1 cellular context compared by ENCODE assay signal in the genomic region with DNA sequence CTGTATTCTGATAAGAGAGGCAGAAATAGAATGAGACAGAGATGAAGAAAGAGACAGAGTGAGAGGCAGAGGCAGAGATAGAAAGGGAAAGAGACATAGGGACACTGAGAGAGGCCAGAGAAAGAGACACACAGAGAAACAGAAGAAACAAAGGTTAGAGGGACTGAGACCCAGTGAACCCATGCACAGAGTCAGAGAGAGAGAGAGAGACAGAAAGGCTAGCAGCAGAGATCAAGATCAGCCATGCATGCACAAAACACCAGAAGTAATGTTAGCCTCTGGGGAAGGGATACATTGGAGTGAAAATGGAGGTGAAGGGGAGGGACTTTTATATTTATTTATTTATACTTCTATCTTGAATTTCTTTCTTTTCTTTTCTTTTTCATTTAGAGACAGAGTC.
TF ChIP-seq lines count a peak whose summit lies in the region.

No MANE protein-coding gene starts in this region.

TF ChIP-seq in HepG2, 621 proteins besides CTCF, POLR2A, EP300 and RAD21:
- TF ChIP-seq, protein P1, sequence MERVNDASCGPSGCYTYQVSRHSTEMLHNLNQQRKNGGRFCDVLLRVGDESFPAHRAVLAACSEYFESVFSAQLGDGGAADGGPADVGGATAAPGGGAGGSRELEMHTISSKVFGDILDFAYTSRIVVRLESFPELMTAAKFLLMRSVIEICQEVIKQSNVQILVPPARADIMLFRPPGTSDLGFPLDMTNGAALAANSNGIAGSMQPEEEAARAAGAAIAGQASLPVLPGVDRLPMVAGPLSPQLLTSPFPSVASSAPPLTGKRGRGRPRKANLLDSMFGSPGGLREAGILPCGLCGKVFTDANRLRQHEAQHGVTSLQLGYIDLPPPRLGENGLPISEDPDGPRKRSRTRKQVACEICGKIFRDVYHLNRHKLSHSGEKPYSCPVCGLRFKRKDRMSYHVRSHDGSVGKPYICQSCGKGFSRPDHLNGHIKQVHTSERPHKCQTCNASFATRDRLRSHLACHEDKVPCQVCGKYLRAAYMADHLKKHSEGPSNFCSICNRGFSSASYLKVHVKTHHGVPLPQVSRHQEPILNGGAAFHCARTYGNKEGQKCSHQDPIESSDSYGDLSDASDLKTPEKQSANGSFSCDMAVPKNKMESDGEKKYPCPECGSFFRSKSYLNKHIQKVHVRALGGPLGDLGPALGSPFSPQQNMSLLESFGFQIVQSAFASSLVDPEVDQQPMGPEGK (CRISPR knock-in tag; IDR thresholded peaks at IDR 0.05): no peak
- TF ChIP-seq AHR (CRISPR knock-in tag; IDR thresholded peaks at IDR 0.05) (no peak), HNRNPK (IDR thresholded peaks at IDR 0.05; ENCODE audit: low read depth, low read length, poor library complexity, severe bottlenecking) (no peak), ZNF160 (CRISPR knock-in tag; IDR thresholded peaks at IDR 0.05) (no peak), EEA1 (CRISPR knock-in tag; IDR thresholded peaks at IDR 0.05; ENCODE audit: borderline replicate concordance) (no peak), NFYC (CRISPR knock-in tag; IDR thresholded peaks at IDR 0.05) (no peak), ZNF292 (CRISPR knock-in tag; IDR thresholded peaks at IDR 0.05; ENCODE audit: borderline replicate concordance, low read depth) (no peak), ZSCAN25 (CRISPR knock-in tag; IDR thresholded peaks at IDR 0.05) (no peak), SP5 (CRISPR knock-in tag; IDR thresholded peaks at IDR 0.05; ENCODE audit: borderline replicate concordance, low read depth) (no peak), SRSF1 (optimal IDR thresholded peaks at IDR 0.05; ENCODE audit: low read depth, low read length) (no peak), RBFOX2 (IDR thresholded peaks at IDR 0.05; ENCODE audit: low read depth, low read length) (no peak), ZNF660 (CRISPR knock-in tag; IDR thresholded peaks at IDR 0.05; ENCODE audit: borderline replicate concordance, low read depth) (no peak), ZNF530 (CRISPR knock-in tag; IDR thresholded peaks at IDR 0.05; ENCODE audit: low read depth) (no peak), XRCC5 (optimal IDR thresholded peaks at IDR 0.05; ENCODE audit: low read length) (no peak), ZMAT3 (CRISPR knock-in tag; conservative IDR thresholded peaks at IDR 0.05) (no peak), ZNF556 (CRISPR knock-in tag; IDR thresholded peaks at IDR 0.05; ENCODE audit: borderline replicate concordance) (no peak), TEAD3 (CRISPR knock-in tag; optimal IDR thresholded peaks at IDR 0.05; ENCODE audit: borderline replicate concordance) (no peak), DNMT3B (CRISPR knock-in tag; conservative IDR thresholded peaks at IDR 0.05) (no peak), ZNF335 (CRISPR knock-in tag; IDR thresholded peaks at IDR 0.05) (no peak)
- TF ChIP-seq, protein P2, sequence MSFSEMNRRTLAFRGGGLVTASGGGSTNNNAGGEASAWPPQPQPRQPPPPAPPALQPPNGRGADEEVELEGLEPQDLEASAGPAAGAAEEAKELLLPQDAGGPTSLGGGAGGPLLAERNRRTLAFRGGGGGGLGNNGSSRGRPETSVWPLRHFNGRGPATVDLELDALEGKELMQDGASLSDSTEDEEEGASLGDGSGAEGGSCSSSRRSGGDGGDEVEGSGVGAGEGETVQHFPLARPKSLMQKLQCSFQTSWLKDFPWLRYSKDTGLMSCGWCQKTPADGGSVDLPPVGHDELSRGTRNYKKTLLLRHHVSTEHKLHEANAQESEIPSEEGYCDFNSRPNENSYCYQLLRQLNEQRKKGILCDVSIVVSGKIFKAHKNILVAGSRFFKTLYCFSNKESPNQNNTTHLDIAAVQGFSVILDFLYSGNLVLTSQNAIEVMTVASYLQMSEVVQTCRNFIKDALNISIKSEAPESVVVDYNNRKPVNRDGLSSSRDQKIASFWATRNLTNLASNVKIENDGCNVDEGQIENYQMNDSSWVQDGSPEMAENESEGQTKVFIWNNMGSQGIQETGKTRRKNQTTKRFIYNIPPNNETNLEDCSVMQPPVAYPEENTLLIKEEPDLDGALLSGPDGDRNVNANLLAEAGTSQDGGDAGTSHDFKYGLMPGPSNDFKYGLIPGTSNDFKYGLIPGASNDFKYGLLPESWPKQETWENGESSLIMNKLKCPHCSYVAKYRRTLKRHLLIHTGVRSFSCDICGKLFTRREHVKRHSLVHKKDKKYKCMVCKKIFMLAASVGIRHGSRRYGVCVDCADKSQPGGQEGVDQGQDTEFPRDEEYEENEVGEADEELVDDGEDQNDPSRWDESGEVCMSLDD (CRISPR knock-in tag; IDR thresholded peaks at IDR 0.05; ENCODE audit: borderline replicate concordance): no peak
